Comparison of ENCODE assay signal across 8 cellular contexts in the genomic region with DNA sequence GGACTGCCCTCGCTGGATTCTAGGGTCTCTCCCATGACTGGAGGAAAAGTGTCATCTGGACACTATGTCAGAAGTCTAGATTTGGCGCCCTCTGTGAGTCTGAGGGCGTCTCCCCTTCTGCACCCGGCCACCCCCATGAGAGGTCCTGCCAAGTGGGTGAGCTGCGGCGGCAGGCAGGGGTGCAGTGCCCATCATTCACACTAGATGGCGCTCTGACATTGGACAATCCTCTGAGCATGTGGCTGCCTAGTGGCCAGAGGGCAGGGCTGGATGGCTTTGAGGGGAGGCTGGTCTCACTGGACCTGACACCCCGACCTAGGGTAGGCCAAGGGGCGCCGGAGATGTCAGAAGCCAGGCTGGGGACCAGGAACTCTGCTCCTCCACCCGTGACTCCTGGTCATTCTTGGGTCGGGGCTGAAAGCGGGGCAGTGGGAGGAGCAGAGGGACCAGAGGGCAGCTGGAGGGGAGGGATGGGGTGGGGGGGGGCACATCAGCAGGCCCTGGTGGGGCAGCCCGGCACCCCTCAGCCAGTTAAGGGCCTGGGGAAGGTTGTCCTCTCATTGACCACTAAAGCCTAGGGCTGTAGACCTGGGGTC. TPM values are rescaled to one million over a fixed set of nuclear protein-coding genes. Genes with fewer than 3 reads are reported as not detected.
DNase-seq lines count a peak whose midpoint lies in the region; ATAC-seq, FAIRE-seq and TF ChIP-seq lines count a peak whose summit lies in the region.

No MANE protein-coding gene starts in this region.

- H3K9me3 ChIP-seq in left lung: no peaks in the 10 kb centered on the region

- no peak for FAIRE-seq in H54 (lab: Jason Lieb, UNC)

- peak; percentile 88 for DNase-seq in AG08396 (ENCODE audit: low spot score)
- DNase-seq in H54 (ENCODE audit: insufficient read length, low spot score): peak; percentile 90
- DNase-seq in NCI-H345 treated with DMSO at 0.1 percent for 48 hours (lab: John Stamatoyannopoulos, UW; ENCODE audit: unreplicated experiment): peak; percentile 12
- peak; percentile 88 for DNase-seq in activated CD4-positive, CD25-positive, alpha-beta regulatory T cell treated with anti-CD3 and anti-CD28 coated beads, Interleukin-2, amount 50 U/mL, for 72 hours
- peak; percentile 81 for DNase-seq in cerebellar cortex (ENCODE audit: low spot score)
- DNase-seq in left lung: peak; percentile 67 to 87
- peak; percentile 82 for DNase-seq in stimulated activated CD4-positive, alpha-beta T cell treated with anti-CD3 and anti-CD28 coated beads, Interleukin-4, amount 100 ng/mL, for 24 hours

- no peaks in the 10 kb centered on the region for H3K4me1 ChIP-seq in left lung

- H3K27me3 ChIP-seq in left lung: peaks cover 2 to 22% of the 10 kb centered on the region in 2 donors

- TF ChIP-seq CTCF in left lung (IDR thresholded peaks at IDR 0.05): peak; percentile 97 to 98

- intact Hi-C loops in left lung (cut with DNase I): loop anchor here in 1 of 2 donors (5.0 kb wide), 1 partner anchor 418 kb away; no protein-coding TSS in a partner anchor

- ATAC-seq in left lung: peak; percentile 96
- no peak for ATAC-seq in GM21576 (IDR thresholded peaks at IDR 0.05; ENCODE audit: unreplicated experiment)

- no peaks in the 10 kb centered on the region for H3K36me3 ChIP-seq in left lung

- no peak overlapping the region for H3K27ac ChIP-seq in left lung

- TF ChIP-seq POLR2A in H54 (IDR thresholded peaks at IDR 0.05; ENCODE audit: low read depth, low read length): no peak

- no peak overlapping the region for H3K4me3 ChIP-seq in left lung

RNA-seq across cellular contexts. Expression of gene MRM1, which starts 28.0 kb away (rescaled TPM):
- total RNA-seq in left lung: 1 to 10 TPM; 5.2 to 6.4 TPM

RNA-seq across cellular contexts. Expression of gene DHRS11, which starts 37.7 kb away (rescaled TPM):
- 10 to 100 TPM in 1 of 2 donors, 1 to 10 TPM in 1; 9.3 to 12.7 TPM for total RNA-seq in left lung

Comparison
In these comparisons a context has a peak if more than half of its experiments do, and no peak if none do; other contexts are left out.
1. DNase-seq: peak in every context shown above with its lines; median percentile 90 in H54; 88 in AG08396; 88 in activated CD4-positive, CD25-positive, alpha-beta regulatory T cell treated with anti-CD3 and anti-CD28 coated beads, Interleukin-2, amount 50 U/mL, for 72 hours; 82 in stimulated activated CD4-positive, alpha-beta T cell treated with anti-CD3 and anti-CD28 coated beads, Interleukin-4, amount 100 ng/mL, for 24 hours; 81 in cerebellar cortex; 77 in left lung; 12 in NCI-H345 treated with DMSO at 0.1 percent for 48 hours.